In genomic region chr12:65859519-65859918, GRCh38 we compare ENCODE assay signal across 18 cellular contexts. TPM values are rescaled to one million over a fixed set of nuclear protein-coding genes. Genes with fewer than 3 reads are reported as not detected.
"Had no signal": no experiment of that assay in that cellular context is flagged by ENCODE, and none has a peak within 500 bp of the region (broad histone marks: within the 10 kb centered on the region; RNA-seq: fewer than 3 reads in every experiment).

No MANE protein-coding gene starts in this region.

- ATAC-seq: activated CD4-positive, CD25-positive, alpha-beta regulatory T cell treated with anti-CD3 and anti-CD28 coated beads, Interleukin-2, amount 50 U/mL, for 24 hours; activated CD8-positive, alpha-beta T cell treated with anti-CD3 and anti-CD28 coated beads, Interleukin-2, amount 10 ng/mL, durations not matched to agents 7 days and 5 days; activated T-cell treated with anti-CD3 and anti-CD28 coated beads, Interleukin-2, amount 50 U/mL, for 4 hours; left lobe of liver had no signal

- H3K27me3 ChIP-seq: esophagus muscularis mucosa, right atrium auricular region, tibial artery had no signal

- H3K9me3 ChIP-seq: esophagus muscularis mucosa, prostate gland, right atrium auricular region, tibial artery had no signal

- DNase-seq: activated CD4-positive, alpha-beta T cell treated with anti-CD3 and anti-CD28 coated beads, Interleukin-2, amount 10 ng/mL, durations not matched to agents 7 days and 5 days; activated CD8-positive, alpha-beta memory T cell treated with anti-CD3 and anti-CD28 coated beads, Interleukin-2, amount 50 U/mL, for 4 hours; activated CD8-positive, alpha-beta T cell treated with anti-CD3 and anti-CD28 coated beads, Interleukin-2, amount 10 ng/mL, durations not matched to agents 7 days and 5 days; activated naive CD4-positive, alpha-beta T cell treated with anti-CD3 and anti-CD28 coated beads for 36 hours; activated T-cell treated with anti-CD3 and anti-CD28 coated beads, Interleukin-2, amount 50 U/mL, for 4 hours; effector CD4-positive, alpha-beta T cell; glutamatergic neuron; hypothalamus; midbrain; stimulated activated CD4-positive, alpha-beta T cell treated with anti-CD3 and anti-CD28 coated beads, Interleukin-2, amount 100 ng/mL, for 24 hours; stimulated activated naive CD4-positive, alpha-beta T cell treated with Interleukin-2 at 50 U/mL for 16 hours; tibial artery had no signal

- H3K4me1 ChIP-seq: esophagus muscularis mucosa, prostate gland, right atrium auricular region, tibial artery had no signal

- H3K27ac ChIP-seq: esophagus muscularis mucosa, prostate gland, right atrium auricular region, tibial artery had no signal

- H3K36me3 ChIP-seq: esophagus muscularis mucosa, prostate gland, right atrium auricular region, tibial artery had no signal

- H3K4me3 ChIP-seq: esophagus muscularis mucosa, lung, prostate gland, right atrium auricular region, tibial artery had no signal

RNA-seq across cellular contexts. Expression of gene HMGA2, which starts 35.2 kb away (rescaled TPM):
- total RNA-seq: activated CD4-positive, alpha-beta T cell treated with anti-CD3 and anti-CD28 coated beads, Interleukin-2, amount 10 ng/mL, durations not matched to agents 7 days and 5 days; activated CD8-positive, alpha-beta T cell treated with anti-CD3 and anti-CD28 coated beads, Interleukin-2, amount 10 ng/mL, durations not matched to agents 7 days and 5 days; activated naive CD4-positive, alpha-beta T cell treated with anti-CD3 and anti-CD28 coated beads for 36 hours; right atrium auricular region had no signal
